10 cellular contexts compared by ENCODE assay signal in the genomic region with DNA sequence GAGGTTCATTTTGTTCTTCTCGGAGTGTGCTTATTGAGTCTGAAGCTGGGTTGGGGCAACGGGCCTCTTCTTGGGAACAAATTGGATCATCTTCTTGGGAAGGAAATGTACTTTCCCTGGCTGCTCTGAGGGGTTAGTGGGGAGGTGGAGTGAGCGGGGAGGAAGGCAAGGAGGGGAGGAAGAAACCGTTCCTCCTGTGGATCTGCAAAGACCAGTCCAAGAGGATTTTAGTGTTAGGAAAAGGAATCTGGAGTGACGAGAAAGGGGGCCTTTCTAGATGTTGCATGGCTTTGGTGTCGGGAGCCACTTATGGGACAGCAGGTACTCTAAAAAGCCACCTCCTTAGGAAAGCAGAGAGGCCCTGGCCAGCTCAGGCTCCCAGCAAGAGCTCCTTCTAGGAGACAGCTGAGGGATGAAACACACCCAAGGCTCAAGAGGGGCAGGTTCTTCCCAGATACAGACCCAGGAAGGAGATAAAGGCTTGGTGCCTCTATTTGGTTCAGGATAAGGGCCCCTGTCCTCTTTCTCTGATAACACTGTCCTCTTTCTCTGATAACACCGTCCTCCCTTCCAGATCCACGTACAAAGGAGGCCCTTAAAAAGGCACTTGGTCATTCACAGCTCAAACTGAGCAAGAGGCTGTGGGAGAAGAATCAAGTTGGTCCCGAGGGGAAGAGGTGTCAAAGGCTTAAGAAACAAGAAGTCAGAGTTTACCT. TPM values are rescaled to one million over a fixed set of nuclear protein-coding genes. Genes with fewer than 3 reads are reported as not detected.
DNase-seq lines count a peak whose midpoint lies in the region; ATAC-seq and TF ChIP-seq lines count a peak whose summit lies in the region.
"Had no signal": no experiment of that assay in that cellular context is flagged by ENCODE, and none has a peak within 500 bp of the region (broad histone marks: within the 10 kb centered on the region; RNA-seq: fewer than 3 reads in every experiment).

No MANE protein-coding gene starts in this region.

- peak overlapping the region; percentile 83 for H3K4me2 ChIP-seq in osteoblast (ENCODE audit: insufficient read depth, low read length)

- ATAC-seq in Right ventricle myocardium inferior (peak; percentile 36), heart right ventricle (peak; percentile 5 to 58 (median 28)), GM21576 (IDR thresholded peaks at IDR 0.05; ENCODE audit: unreplicated experiment) (no peak), HG03135 (IDR thresholded peaks at IDR 0.05; ENCODE audit: unreplicated experiment) (no peak)

- peak overlapping the region; percentile 84 for H2AFZ ChIP-seq in osteoblast (ENCODE audit: low read length)

- TF ChIP-seq CTCF in heart right ventricle (IDR thresholded peaks at IDR 0.05) (no peak), osteoblast (IDR thresholded peaks at IDR 0.05; ENCODE audit: extremely low read depth, low read depth, low read length) (no peak)

- H3K4me3 ChIP-seq in heart right ventricle (peak overlapping the region in 9 of 10 donors; percentile 22 to 54 (median 48)), osteoblast (ENCODE audit: insufficient read depth, low read length) (peak overlapping the region; percentile 60)

- H3K9me3 ChIP-seq in heart right ventricle (no peaks in the 10 kb centered on the region), osteoblast (ENCODE audit: low read depth, low read length) (no peaks in the 10 kb centered on the region)

- WGBS in heart right ventricle, 2 donors, result 29 to 36% methylated on average over 9 of the region's 9 CpGs

- H3K27me3 ChIP-seq in heart right ventricle, result peaks cover 0 to 23% (median 13%) of the 10 kb centered on the region in 7 donors
- peaks cover under 1% of the 10 kb centered on the region for H3K27me3 ChIP-seq in osteoblast (ENCODE audit: insufficient read depth, low read length)

- no peaks in the 10 kb centered on the region for H3K79me2 ChIP-seq in osteoblast (ENCODE audit: insufficient read depth, low read length)

- H3K4me1 ChIP-seq in heart right ventricle (peaks cover 2 to 44% (median 23%) of the 10 kb centered on the region in 9 donors), osteoblast (ENCODE audit: insufficient read depth, low read length) (peaks cover 19% of the 10 kb centered on the region)

- intact Hi-C loops in Right ventricle myocardium inferior (cut with DNase I) (loop anchor here (10.0 kb wide), 2 partner anchors 119 to 321 kb away; a partner anchor contains a TSS), cardiac septum (cut with DNase I) (loop anchor here (5.0 to 10.0 kb wide), 3 partner anchors 116 to 324 kb away; a partner anchor contains a TSS), heart right ventricle (cut with DNase I) (loop anchor here in 5 of 10 donors (2.0 to 10.0 kb wide), 4 partner anchors 117 to 311 kb away; a partner anchor contains a TSS)

- peak overlapping the region; percentile 39 to 90 (median 85) for H3K27ac ChIP-seq in heart right ventricle
- H3K27ac ChIP-seq in osteoblast (ENCODE audit: low read depth, low read length), result peak overlapping the region; percentile 46

- no peak for DNase-seq in Right ventricle myocardium inferior (ENCODE audit: missing footprints)
- no peak for DNase-seq in cardiac septum (ENCODE audit: low spot score)
- no peak for DNase-seq in heart right ventricle
- no peak for DNase-seq in osteoblast (ENCODE audit: insufficient read length, low spot score, missing footprints)
- DNase-seq in NCI-H748 treated with DMSO at 0.1 percent for 48 hours (lab: John Stamatoyannopoulos, UW), result no peak
- DNase-seq in effector CD8-positive, alpha-beta T cell (lab: John Stamatoyannopoulos, UW), result no peak
- DNase-seq: NCI-H1105, RPMI8226 had no signal

- no peaks in the 10 kb centered on the region for H3K36me3 ChIP-seq in heart right ventricle
- H3K36me3 ChIP-seq in osteoblast (ENCODE audit: insufficient read depth, low read length), result no peaks in the 10 kb centered on the region

- H4K20me1 ChIP-seq in osteoblast (ENCODE audit: insufficient read depth, low read length), result no peaks in the 10 kb centered on the region

RNA-seq across cellular contexts. Expression of a gene that starts 0.5 kb away (rescaled TPM):
- total RNA-seq in Right ventricle myocardium inferior (63.4 TPM), cardiac septum (115 TPM), heart right ventricle (100 to 1,000 TPM in 2 of 10 donors, 10 to 100 TPM in 8; 30.3 to 118 (median 56.2) TPM), osteoblast (2.1 and 4.3 TPM in 2 replicates)
- polyA plus RNA-seq in heart right ventricle, result 10 to 100 TPM; 15.1 to 31.9 TPM

Comparison
In these comparisons a context has a peak if more than half of its experiments do, and no peak if none do; other contexts are left out.
1. ATAC-seq: peak in Right ventricle myocardium inferior (single experiment) and heart right ventricle (8 of 8); none in GM21576 (single experiment) and HG03135 (single experiment).